In genomic region chr17:57467801-57468200, GRCh38 we compare ENCODE assay signal across 24 cellular contexts.
DNase-seq lines count a peak whose midpoint lies in the region; ATAC-seq, FAIRE-seq and TF ChIP-seq lines count a peak whose summit lies in the region.
"Had no signal": no experiment of that assay in that cellular context is flagged by ENCODE, and none has a peak within 500 bp of the region (broad histone marks: within the 10 kb centered on the region; RNA-seq: fewer than 3 reads in every experiment).

No MANE protein-coding gene starts in this region.

- POLR2A ChIA-PET in HepG2 (lab: Yijun Ruan, JAX): no interaction called here

- H3K27me3 ChIP-seq in HepG2 (ENCODE audit: control insufficient read depth in 1 of 2, insufficient read depth in 2 of 2, low read length in 2 of 2) (no peaks in the 10 kb centered on the region), right lobe of liver (no peaks in the 10 kb centered on the region), WERI-Rb-1 (ENCODE audit: insufficient read depth, low read depth, severe bottlenecking) (no peaks in the 10 kb centered on the region)
- H3K27me3 ChIP-seq: Peyer's patch had no signal

- no peak for TF ChIP-seq POLR2A in HepG2 (IDR thresholded peaks at IDR 0.05; ENCODE audit: insufficient read depth in 1 of 2, low read depth in 2 of 2, low read length in 2 of 2)
- no peak for TF ChIP-seq POLR2A in right lobe of liver (IDR thresholded peaks at IDR 0.05)

- ATAC-seq in HepG2: no peak
- ATAC-seq in right lobe of liver: no peak
- ATAC-seq: A549, GM12878 had no signal

- H3K36me3 ChIP-seq in HepG2 (replicated peaks in 1 of 2; ENCODE audit: control insufficient read depth in 1 of 2, insufficient read depth in 2 of 2, low read length in 2 of 2) (peaks cover 0 to 3% of the 10 kb centered on the region in 2 experiments; a peak in 1 of 5 replicates), right lobe of liver (no peaks in the 10 kb centered on the region), WERI-Rb-1 (peaks cover 7% of the 10 kb centered on the region)
- H3K36me3 ChIP-seq: HAP-1, Peyer's patch had no signal

- H3K27me3 Mint-ChIP-seq in nephron progenitor cell (ENCODE audit: low read depth, poor library complexity): peaks cover 2% of the 10 kb centered on the region
- H3K27me3 Mint-ChIP-seq: B cell; CD4-positive, alpha-beta T cell; IgD-negative memory B cell had no signal

- H3K4me1 Mint-ChIP-seq in nephron progenitor cell: peaks cover 99% of the 10 kb centered on the region

- TF ChIP-seq CTCF in HepG2 (CRISPR knock-in tag; IDR thresholded peaks at IDR 0.05) (no peak), right lobe of liver (IDR thresholded peaks at IDR 0.05) (no peak), WERI-Rb-1 (IDR thresholded peaks at IDR 0.05; ENCODE audit: low read depth, low read length) (no peak), nephron progenitor cell (IDR thresholded peaks at IDR 0.05) (no peak)

- H3K4me3 Mint-ChIP-seq in nephron progenitor cell: no peak overlapping the region
- H3K4me3 Mint-ChIP-seq: CD4-positive, alpha-beta T cell had no signal

- in situ Hi-C loops in HepG2 (cut with HindIII; ENCODE audit: extremely low pct_ligation_motif_present, low pct_unique_long_range_greater_than_20kb): no loop called here

- peak overlapping the region; percentile 80 for H3K27ac Mint-ChIP-seq in nephron progenitor cell
- H3K27ac Mint-ChIP-seq: CD4-positive, alpha-beta T cell had no signal

- intact Hi-C loops in HepG2 (cut with micrococcal nuclease; ENCODE audit: unreplicated experiment) (no loop called here), right lobe of liver (cut with DNase I) (no loop called here)

- H3K9me3 ChIP-seq in HepG2 (ENCODE audit: low read length): no peaks in the 10 kb centered on the region
- no peaks in the 10 kb centered on the region for H3K9me3 ChIP-seq in right lobe of liver
- peaks cover 4% of the 10 kb centered on the region for H3K9me3 ChIP-seq in WERI-Rb-1 (ENCODE audit: severe bottlenecking)
- H3K9me3 ChIP-seq: A549, HAP-1, Peyer's patch had no signal

- no peak overlapping the region for H3K4me2 ChIP-seq in HepG2 (ENCODE audit: low read depth, low read length)
- H3K4me2 ChIP-seq: A549 had no signal

- DNase-seq in HepG2 (ENCODE audit: low spot score): no peak
- no peak for DNase-seq in right lobe of liver
- no peak for DNase-seq in WERI-Rb-1
- no peak for DNase-seq in nephron progenitor cell
- no peak for DNase-seq in SIG-M5 treated with dmso at 0.1 percent for 504 hours (lab: John Stamatoyannopoulos, UW; ENCODE audit: unreplicated experiment)
- no peak for DNase-seq in activated naive CD4-positive, alpha-beta T cell (lab: John Stamatoyannopoulos, UW)
- DNase-seq in NCI-H1694 treated with DMSO at 0.1 percent for 48 hours (lab: John Stamatoyannopoulos, UW): no peak
- DNase-seq in anterior cingulate cortex (lab: John Stamatoyannopoulos, UW): no peak
- DNase-seq: CD4-positive, alpha-beta T cell; COR-L47; DMS 273 treated with DMSO at 0.1 percent for 48 hours; DMS79 treated with DMSO at 0.1 percent for 48 hours; GM23248; Kasumi-1; NCI-H1694; NCI-H2081 treated with DMSO at 0.1 percent for 48 hours; NCI-H2171 treated with DMSO at 0.1 percent for 48 hours; NCI-H524 treated with DMSO at 0.1 percent for 48 hours; Peyer's patch had no signal

- no peak overlapping the region for H3K27ac ChIP-seq in HepG2 (ENCODE audit: extremely low read length, insufficient read depth, low read length)
- no peak overlapping the region for H3K27ac ChIP-seq in right lobe of liver
- H3K27ac ChIP-seq in WERI-Rb-1: peak overlapping the region; percentile 28; the same call in 1 of the 2 replicates
- H3K27ac ChIP-seq: GM23248, Peyer's patch had no signal

- CTCF ChIA-PET in HepG2 (lab: Yijun Ruan, JAX; ENCODE audit: low intra/inter-chr PET ratio, low total read pairs): no interaction called here

- FAIRE-seq in HepG2 (lab: Jason Lieb, UNC): no peak
- FAIRE-seq: A549, GM12878 had no signal

- H3K9me3 Mint-ChIP-seq in nephron progenitor cell: no peaks in the 10 kb centered on the region
- H3K9me3 Mint-ChIP-seq: CD4-positive, alpha-beta T cell; IgD-negative memory B cell had no signal

- no peak overlapping the region for H3K4me3 ChIP-seq in HepG2 (replicated peaks in 1 of 3; ENCODE audit: insufficient read depth in 1 of 3, low read depth in 2 of 3, low read length in 3 of 3)
- H3K4me3 ChIP-seq in right lobe of liver: no peak overlapping the region
- H3K4me3 ChIP-seq in WERI-Rb-1 (ENCODE audit: low read depth, low read length): no peak overlapping the region
- H3K4me3 ChIP-seq: A549, GM12878, GM23248, HAP-1, Peyer's patch had no signal

- no peak overlapping the region for H3K9ac ChIP-seq in HepG2 (ENCODE audit: insufficient read depth, low read depth, low read length)
- H3K9ac ChIP-seq: GM23248 had no signal

- H4K20me1 ChIP-seq in HepG2 (ENCODE audit: insufficient read depth, low read length): no peaks in the 10 kb centered on the region

- 88% methylated on average over 5 of the region's 5 CpGs for WGBS in HepG2 (ENCODE audit: low lambda C conversion rate)
- WGBS in right lobe of liver (ENCODE audit: insufficient coverage, low coverage, low lambda C conversion rate, missing lambda C conversion rate): 88% methylated on average over 5 of the region's 5 CpGs

- TF ChIP-seq RAD21 in HepG2 (CRISPR knock-in tag; IDR thresholded peaks at IDR 0.05): no peak

- no TSS peak for BruUV-seq in HepG2 (replicated peaks; lab: Mats Ljungman, UMichigan)

- TF ChIP-seq EP300 in HepG2 (IDR thresholded peaks at IDR 0.05; ENCODE audit: low read depth in 2 of 2, low read length in 2 of 2) (no peak), HepG2 (CRISPR knock-in tag; IDR thresholded peaks at IDR 0.05; ENCODE audit: borderline replicate concordance) (no peak)

- H3K4me1 ChIP-seq in HepG2 (ENCODE audit: insufficient read depth, low read length): peaks cover 56% of the 10 kb centered on the region
- H3K4me1 ChIP-seq in right lobe of liver: no peaks in the 10 kb centered on the region
- H3K4me1 ChIP-seq: Peyer's patch had no signal

- H2AFZ ChIP-seq in HepG2 (ENCODE audit: low read length): no peak overlapping the region
- H2AFZ ChIP-seq: GM23248 had no signal

- H3K79me2 ChIP-seq in HepG2 (ENCODE audit: insufficient read depth, low read length): peaks cover 2% of the 10 kb centered on the region

- H3K36me3 Mint-ChIP-seq in nephron progenitor cell (ENCODE audit: low read depth): peaks cover 13% of the 10 kb centered on the region

TF ChIP-seq in HepG2, 621 proteins besides CTCF, POLR2A, EP300 and RAD21:
- no peak for TF ChIP-seq HNF4A (CRISPR knock-in tag; IDR thresholded peaks at IDR 0.05)
- peak; percentile 64 for TF ChIP-seq CEBPB (IDR thresholded peaks at IDR 0.05; ENCODE audit: borderline replicate concordance, low read depth, low read length)
- no peak for TF ChIP-seq ZNF432 (CRISPR knock-in tag; IDR thresholded peaks at IDR 0.05; ENCODE audit: borderline replicate concordance)
